Comparison of ENCODE assay signal across 8 cellular contexts in the genomic region with DNA sequence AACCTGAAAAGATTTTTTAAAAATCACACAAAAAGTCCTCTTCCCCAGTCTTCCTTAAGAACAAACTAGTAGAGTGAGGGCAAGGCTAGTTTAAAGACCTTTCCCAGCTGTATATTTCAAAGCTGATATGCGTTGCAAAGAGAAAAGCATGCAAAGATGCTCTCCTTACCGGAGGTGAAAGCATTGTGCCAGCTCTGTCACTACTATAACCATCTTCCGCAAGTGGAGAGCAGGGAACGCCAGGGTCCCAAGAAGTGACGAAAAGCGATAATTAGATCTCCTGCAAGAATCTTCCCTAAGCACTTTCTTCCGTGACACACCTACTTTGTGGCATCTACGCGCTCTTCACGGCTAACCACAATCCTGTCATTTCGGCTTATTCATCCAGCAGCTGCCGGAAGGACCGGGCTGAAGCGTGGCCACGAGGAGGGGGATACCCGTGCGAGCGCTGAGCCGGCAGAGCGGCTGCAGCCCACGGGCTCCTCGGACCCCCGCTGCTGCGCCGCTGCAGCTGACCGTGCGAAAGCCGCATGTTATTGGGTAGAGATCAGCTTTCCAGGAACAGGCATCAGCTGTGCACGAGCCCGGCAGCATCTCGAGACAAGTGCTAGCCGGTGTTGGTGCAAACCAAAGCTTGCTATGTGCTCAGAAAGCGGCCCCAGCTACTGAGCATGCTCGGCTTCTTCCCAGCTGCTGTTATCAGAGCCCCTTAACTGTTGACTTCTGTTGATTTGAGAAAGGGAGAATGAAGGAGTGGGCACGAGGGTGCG. TPM values are rescaled to one million over a fixed set of nuclear protein-coding genes. Genes with fewer than 3 reads are reported as not detected.
DNase-seq lines count a peak whose midpoint lies in the region; ATAC-seq and TF ChIP-seq lines count a peak whose summit lies in the region.

No MANE protein-coding gene starts in this region.

- peaks cover 2% of the 10 kb centered on the region for H3K9me3 Mint-ChIP-seq in chondrocyte (ENCODE audit: low read depth)

- TF ChIP-seq RAD21 in liver (IDR thresholded peaks at IDR 0.05) = no peak

- DNase-seq in GM13976 (ENCODE audit: low spot score) (peak; percentile 52), NCI-H146 (lab: John Stamatoyannopoulos, UW) (peak; percentile 95), chondrocyte (ENCODE audit: low spot score) (no peak), GOT3 (lab: John Stamatoyannopoulos, UW) (no peak)
- peak; percentile 30 for DNase-seq in stimulated activated CD8-positive, alpha-beta memory T cell treated with anti-CD3 and anti-CD28 coated beads, Interleukin-12 subunit alpha, Interleukin-12 subunit beta, amount 100 ng/mL, for 1 hour (ENCODE audit: low read depth)

- H3K36me3 Mint-ChIP-seq in chondrocyte (ENCODE audit: low read depth) = no peaks in the 10 kb centered on the region

- H3K9me3 ChIP-seq in liver (ENCODE audit: control insufficient read depth in 4 of 4, low read length in 3 of 4) = no peaks in the 10 kb centered on the region

- in situ Hi-C loops in GM13976 (cut with MboI; ENCODE audit: low sequenced_read_pairs, unreplicated experiment) = no loop called here

- peak; percentile 96 for ATAC-seq in HG02759 (IDR thresholded peaks at IDR 0.05; ENCODE audit: unreplicated experiment)
- peak; percentile 97 for ATAC-seq in activated CD4-positive, CD25-positive, alpha-beta regulatory T cell treated with anti-CD3 and anti-CD28 coated beads, Interleukin-2, amount 50 U/mL, for 24 hours

- no peak overlapping the region for H3K27ac ChIP-seq in liver (ENCODE audit: low read depth in 1 of 2, low read length in 2 of 2)

- 5% methylated on average over 36 of the region's 36 CpGs for WGBS in liver

- peak overlapping the region; percentile 79 for H3K4me3 Mint-ChIP-seq in chondrocyte (ENCODE audit: unreplicated experiment)

- peaks cover 1 to 8% (median 6%) of the 10 kb centered on the region in 4 donors for H3K4me1 ChIP-seq in liver (ENCODE audit: control insufficient read depth in 4 of 4, insufficient read depth in 4 of 4, low read length in 3 of 4)

- no peak overlapping the region for H3K27ac Mint-ChIP-seq in chondrocyte (ENCODE audit: unreplicated experiment)

- H3K4me1 Mint-ChIP-seq in chondrocyte (ENCODE audit: low read depth) = peaks cover 9% of the 10 kb centered on the region

- no peak overlapping the region for H3K9ac ChIP-seq in liver (ENCODE audit: low read depth in 1 of 2, low read length in 2 of 2)

- peaks cover 7% of the 10 kb centered on the region for H3K27me3 Mint-ChIP-seq in chondrocyte (ENCODE audit: low read depth)

- peaks cover 0 to 5% (median 0%) of the 10 kb centered on the region in 4 donors for H3K27me3 ChIP-seq in liver (ENCODE audit: control insufficient read depth in 4 of 4, insufficient read depth in 4 of 4, low read length in 3 of 4)

- H3K4me3 ChIP-seq in liver (ENCODE audit: low read depth in 1 of 3, low read length in 3 of 3) = peak overlapping the region in 2 of 3 donors; percentile 40 to 44

- H3K36me3 ChIP-seq in liver (ENCODE audit: control insufficient read depth in 4 of 4, insufficient read depth in 3 of 4, low read depth in 1 of 4, low read length in 3 of 4) = no peaks in the 10 kb centered on the region

- no peak for TF ChIP-seq CTCF in GM13976 (IDR thresholded peaks at IDR 0.05; ENCODE audit: borderline replicate concordance, control extremely low read depth, extremely low read depth, insufficient read depth, missing control alignments)
- peak; percentile 9 for TF ChIP-seq CTCF in chondrocyte (IDR thresholded peaks at IDR 0.05)
- no peak for TF ChIP-seq CTCF in liver (IDR thresholded peaks at IDR 0.05; ENCODE audit: low read depth, low read length, missing input control)

TF ChIP-seq in liver, 16 proteins besides CTCF, POLR2A, EP300 and RAD21:
- TF ChIP-seq, protein P1, sequence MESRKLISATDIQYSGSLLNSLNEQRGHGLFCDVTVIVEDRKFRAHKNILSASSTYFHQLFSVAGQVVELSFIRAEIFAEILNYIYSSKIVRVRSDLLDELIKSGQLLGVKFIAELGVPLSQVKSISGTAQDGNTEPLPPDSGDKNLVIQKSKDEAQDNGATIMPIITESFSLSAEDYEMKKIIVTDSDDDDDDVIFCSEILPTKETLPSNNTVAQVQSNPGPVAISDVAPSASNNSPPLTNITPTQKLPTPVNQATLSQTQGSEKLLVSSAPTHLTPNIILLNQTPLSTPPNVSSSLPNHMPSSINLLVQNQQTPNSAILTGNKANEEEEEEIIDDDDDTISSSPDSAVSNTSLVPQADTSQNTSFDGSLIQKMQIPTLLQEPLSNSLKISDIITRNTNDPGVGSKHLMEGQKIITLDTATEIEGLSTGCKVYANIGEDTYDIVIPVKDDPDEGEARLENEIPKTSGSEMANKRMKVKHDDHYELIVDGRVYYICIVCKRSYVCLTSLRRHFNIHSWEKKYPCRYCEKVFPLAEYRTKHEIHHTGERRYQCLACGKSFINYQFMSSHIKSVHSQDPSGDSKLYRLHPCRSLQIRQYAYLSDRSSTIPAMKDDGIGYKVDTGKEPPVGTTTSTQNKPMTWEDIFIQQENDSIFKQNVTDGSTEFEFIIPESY (IDR thresholded peaks at IDR 0.05) = no peak
- TF ChIP-seq EGR1 (IDR thresholded peaks at IDR 0.05; ENCODE audit: low read depth in 2 of 2) = no peak
- no peak for TF ChIP-seq YY1 (IDR thresholded peaks at IDR 0.05)

RNA-seq across cellular contexts. Expression of gene ARHGAP18, which starts 57.2 kb away (rescaled TPM):
- total RNA-seq in chondrocyte (8.0 to 14.0 TPM (median 10.3 TPM) in 3 replicates), liver (1 to 10 TPM; 3.1 to 8.0 TPM)
- 1 to 10 TPM; 1.6 to 2.9 TPM for polyA plus RNA-seq in liver

Comparison
In these comparisons a context has a peak if more than half of its experiments do, and no peak if none do; other contexts are left out.
1. DNase-seq: peak in GM13976 (single experiment), NCI-H146 (single experiment) and stimulated activated CD8-positive, alpha-beta memory T cell treated with anti-CD3 and anti-CD28 coated beads, Interleukin-12 subunit alpha, Interleukin-12 subunit beta, amount 100 ng/mL, for 1 hour (single experiment); none in chondrocyte (single experiment) and GOT3 (single experiment).